21 cellular contexts compared by ENCODE assay signal in the genomic region with DNA sequence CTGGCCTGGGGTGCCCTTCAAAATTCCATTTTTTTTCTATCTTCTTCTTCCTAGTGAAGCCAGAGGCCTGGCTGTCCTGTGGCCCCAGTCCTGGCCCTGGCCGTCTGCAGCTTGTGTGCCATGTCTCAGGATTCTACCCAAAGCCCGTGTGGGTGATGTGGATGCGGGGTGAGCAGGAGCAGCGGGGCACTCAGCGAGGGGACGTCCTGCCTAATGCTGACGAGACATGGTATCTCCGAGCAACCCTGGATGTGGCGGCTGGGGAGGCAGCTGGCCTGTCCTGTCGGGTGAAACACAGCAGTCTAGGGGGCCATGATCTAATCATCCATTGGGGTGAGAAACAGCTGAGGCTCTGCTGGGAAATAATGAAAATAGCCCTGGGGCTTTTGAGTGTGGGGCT. TPM values are rescaled to one million over a fixed set of nuclear protein-coding genes. Genes with fewer than 3 reads are reported as not detected.
"Had no signal": no experiment of that assay in that cellular context is flagged by ENCODE, and none has a peak within 500 bp of the region (broad histone marks: within the 10 kb centered on the region; RNA-seq: fewer than 3 reads in every experiment).

No MANE protein-coding gene starts in this region.

- H3K9me3 ChIP-seq: SJSA1 had no signal

- DNase-seq: Kasumi-1, KG1, MM.1S, NCI-H1092 treated with DMSO at 0.1 percent for 48 hours, NCI-H1436, NCI-H187, NCI-H2029, NCI-H2081 treated with DMSO at 0.1 percent for 48 hours, NCI-H2171, NCI-H226, NCI-H446, NCI-H510A, NCI-H524 treated with DMSO at 0.1 percent for 48 hours, NCI-H69, NCI-H774, RPMI8226, SHP77 treated with DMSO at 0.1 percent for 48 hours had no signal

- H3K36me3 ChIP-seq: SJSA1 had no signal

- H3K27me3 ChIP-seq: SJSA1 had no signal

- H3K4me1 ChIP-seq: SJSA1 had no signal

- H3K4me3 ChIP-seq: SJSA1, SK-N-MC had no signal

- H3K27ac ChIP-seq: SJSA1, SK-N-MC had no signal

RNA-seq across cellular contexts. Expression of a gene that starts 2.1 kb away (rescaled TPM):
- total RNA-seq: HT-29, M059J, SJSA1 had no signal

RNA-seq across cellular contexts. Expression of a gene that starts 24.4 kb away (rescaled TPM):
- total RNA-seq: HT-29, M059J, SJSA1 had no signal

RNA-seq across cellular contexts. Expression of a gene that starts 43.5 kb away (rescaled TPM):
- total RNA-seq: HT-29, M059J, SJSA1 had no signal
